ENCODE assay signal across 1 cellular context in the genomic region with DNA sequence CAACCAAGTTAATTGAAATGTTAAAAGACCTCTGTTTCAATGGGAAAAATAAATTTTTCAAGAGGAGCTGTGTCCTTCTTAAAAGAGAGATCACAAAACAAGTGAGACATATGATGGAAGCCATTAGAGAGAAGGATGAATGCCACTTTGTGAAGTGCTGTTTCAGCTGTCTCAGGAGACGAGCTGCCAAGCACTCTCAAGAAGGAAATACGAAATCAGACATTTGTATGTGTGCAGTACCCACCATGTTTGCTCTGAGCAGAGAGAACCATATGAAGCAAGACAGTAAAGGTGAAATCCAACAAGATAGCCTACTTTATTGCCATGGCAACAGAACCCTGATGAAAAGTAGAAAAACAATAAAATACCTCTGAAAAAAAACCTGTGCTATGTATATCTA.
TF ChIP-seq lines count a peak whose summit lies in the region.

No MANE protein-coding gene starts in this region.

TF ChIP-seq in GM23338, 12 proteins besides CTCF, POLR2A, EP300 and RAD21:
- TF ChIP-seq, protein P1, sequence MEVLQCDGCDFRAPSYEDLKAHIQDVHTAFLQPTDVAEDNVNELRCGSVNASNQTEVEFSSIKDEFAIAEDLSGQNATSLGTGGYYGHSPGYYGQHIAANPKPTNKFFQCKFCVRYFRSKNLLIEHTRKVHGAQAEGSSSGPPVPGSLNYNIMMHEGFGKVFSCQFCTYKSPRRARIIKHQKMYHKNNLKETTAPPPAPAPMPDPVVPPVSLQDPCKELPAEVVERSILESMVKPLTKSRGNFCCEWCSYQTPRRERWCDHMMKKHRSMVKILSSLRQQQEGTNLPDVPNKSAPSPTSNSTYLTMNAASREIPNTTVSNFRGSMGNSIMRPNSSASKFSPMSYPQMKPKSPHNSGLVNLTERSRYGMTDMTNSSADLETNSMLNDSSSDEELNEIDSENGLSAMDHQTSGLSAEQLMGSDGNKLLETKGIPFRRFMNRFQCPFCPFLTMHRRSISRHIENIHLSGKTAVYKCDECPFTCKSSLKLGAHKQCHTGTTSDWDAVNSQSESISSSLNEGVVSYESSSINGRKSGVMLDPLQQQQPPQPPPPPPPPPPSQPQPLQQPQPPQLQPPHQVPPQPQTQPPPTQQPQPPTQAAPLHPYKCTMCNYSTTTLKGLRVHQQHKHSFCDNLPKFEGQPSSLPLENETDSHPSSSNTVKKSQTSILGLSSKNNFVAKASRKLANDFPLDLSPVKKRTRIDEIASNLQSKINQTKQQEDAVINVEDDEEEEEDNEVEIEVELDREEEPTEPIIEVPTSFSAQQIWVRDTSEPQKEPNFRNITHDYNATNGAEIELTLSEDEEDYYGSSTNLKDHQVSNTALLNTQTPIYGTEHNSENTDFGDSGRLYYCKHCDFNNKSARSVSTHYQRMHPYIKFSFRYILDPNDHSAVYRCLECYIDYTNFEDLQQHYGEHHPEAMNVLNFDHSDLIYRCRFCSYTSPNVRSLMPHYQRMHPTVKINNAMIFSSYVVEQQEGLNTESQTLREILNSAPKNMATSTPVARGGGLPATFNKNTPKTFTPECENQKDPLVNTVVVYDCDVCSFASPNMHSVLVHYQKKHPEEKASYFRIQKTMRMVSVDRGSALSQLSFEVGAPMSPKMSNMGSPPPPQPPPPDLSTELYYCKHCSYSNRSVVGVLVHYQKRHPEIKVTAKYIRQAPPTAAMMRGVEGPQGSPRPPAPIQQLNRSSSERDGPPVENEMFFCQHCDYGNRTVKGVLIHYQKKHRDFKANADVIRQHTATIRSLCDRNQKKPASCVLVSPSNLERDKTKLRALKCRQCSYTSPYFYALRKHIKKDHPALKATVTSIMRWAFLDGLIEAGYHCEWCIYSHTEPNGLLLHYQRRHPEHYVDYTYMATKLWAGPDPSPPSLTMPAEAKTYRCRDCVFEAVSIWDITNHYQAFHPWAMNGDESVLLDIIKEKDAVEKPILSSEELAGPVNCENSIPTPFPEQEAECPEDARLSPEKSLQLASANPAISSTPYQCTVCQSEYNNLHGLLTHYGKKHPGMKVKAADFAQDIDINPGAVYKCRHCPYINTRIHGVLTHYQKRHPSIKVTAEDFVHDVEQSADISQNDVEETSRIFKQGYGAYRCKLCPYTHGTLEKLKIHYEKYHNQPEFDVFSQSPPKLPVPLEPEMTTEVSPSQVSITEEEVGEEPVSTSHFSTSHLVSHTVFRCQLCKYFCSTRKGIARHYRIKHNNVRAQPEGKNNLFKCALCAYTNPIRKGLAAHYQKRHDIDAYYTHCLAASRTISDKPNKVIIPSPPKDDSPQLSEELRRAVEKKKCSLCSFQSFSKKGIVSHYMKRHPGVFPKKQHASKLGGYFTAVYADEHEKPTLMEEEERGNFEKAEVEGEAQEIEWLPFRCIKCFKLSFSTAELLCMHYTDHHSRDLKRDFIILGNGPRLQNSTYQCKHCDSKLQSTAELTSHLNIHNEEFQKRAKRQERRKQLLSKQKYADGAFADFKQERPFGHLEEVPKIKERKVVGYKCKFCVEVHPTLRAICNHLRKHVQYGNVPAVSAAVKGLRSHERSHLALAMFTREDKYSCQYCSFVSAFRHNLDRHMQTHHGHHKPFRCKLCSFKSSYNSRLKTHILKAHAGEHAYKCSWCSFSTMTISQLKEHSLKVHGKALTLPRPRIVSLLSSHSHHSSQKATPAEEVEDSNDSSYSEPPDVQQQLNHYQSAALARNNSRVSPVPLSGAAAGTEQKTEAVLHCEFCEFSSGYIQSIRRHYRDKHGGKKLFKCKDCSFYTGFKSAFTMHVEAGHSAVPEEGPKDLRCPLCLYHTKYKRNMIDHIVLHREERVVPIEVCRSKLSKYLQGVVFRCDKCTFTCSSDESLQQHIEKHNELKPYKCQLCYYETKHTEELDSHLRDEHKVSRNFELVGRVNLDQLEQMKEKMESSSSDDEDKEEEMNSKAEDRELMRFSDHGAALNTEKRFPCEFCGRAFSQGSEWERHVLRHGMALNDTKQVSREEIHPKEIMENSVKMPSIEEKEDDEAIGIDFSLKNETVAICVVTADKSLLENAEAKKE (CRISPR knock-in tag; IDR thresholded peaks at IDR 0.05) = no peak
- TF ChIP-seq CREB1 (CRISPR knock-in tag; IDR thresholded peaks at IDR 0.05; ENCODE audit: low read depth) = no peak
- TF ChIP-seq EZH2 (IDR thresholded peaks at IDR 0.05; ENCODE audit: low read depth, unreplicated experiment) = no peak
- no peak for TF ChIP-seq ZNF331 (CRISPR knock-in tag; IDR thresholded peaks at IDR 0.05; ENCODE audit: low read depth)
- no peak for TF ChIP-seq POLR2AphosphoS5 (IDR thresholded peaks at IDR 0.05; ENCODE audit: low read depth)
- TF ChIP-seq STAT1 (IDR thresholded peaks at IDR 0.05; ENCODE audit: unreplicated experiment) = no peak
- no peak for TF ChIP-seq JUNB (IDR thresholded peaks at IDR 0.05; ENCODE audit: unreplicated experiment)
- no peak for TF ChIP-seq ZNF114 (CRISPR knock-in tag; IDR thresholded peaks at IDR 0.05)
- TF ChIP-seq, protein P2, sequence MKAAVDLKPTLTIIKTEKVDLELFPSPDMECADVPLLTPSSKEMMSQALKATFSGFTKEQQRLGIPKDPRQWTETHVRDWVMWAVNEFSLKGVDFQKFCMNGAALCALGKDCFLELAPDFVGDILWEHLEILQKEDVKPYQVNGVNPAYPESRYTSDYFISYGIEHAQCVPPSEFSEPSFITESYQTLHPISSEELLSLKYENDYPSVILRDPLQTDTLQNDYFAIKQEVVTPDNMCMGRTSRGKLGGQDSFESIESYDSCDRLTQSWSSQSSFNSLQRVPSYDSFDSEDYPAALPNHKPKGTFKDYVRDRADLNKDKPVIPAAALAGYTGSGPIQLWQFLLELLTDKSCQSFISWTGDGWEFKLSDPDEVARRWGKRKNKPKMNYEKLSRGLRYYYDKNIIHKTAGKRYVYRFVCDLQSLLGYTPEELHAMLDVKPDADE (IDR thresholded peaks at IDR 0.05) = no peak
- no peak for TF ChIP-seq EZH2phosphoT487 (IDR thresholded peaks at IDR 0.05; ENCODE audit: unreplicated experiment)
- TF ChIP-seq, protein P3, sequence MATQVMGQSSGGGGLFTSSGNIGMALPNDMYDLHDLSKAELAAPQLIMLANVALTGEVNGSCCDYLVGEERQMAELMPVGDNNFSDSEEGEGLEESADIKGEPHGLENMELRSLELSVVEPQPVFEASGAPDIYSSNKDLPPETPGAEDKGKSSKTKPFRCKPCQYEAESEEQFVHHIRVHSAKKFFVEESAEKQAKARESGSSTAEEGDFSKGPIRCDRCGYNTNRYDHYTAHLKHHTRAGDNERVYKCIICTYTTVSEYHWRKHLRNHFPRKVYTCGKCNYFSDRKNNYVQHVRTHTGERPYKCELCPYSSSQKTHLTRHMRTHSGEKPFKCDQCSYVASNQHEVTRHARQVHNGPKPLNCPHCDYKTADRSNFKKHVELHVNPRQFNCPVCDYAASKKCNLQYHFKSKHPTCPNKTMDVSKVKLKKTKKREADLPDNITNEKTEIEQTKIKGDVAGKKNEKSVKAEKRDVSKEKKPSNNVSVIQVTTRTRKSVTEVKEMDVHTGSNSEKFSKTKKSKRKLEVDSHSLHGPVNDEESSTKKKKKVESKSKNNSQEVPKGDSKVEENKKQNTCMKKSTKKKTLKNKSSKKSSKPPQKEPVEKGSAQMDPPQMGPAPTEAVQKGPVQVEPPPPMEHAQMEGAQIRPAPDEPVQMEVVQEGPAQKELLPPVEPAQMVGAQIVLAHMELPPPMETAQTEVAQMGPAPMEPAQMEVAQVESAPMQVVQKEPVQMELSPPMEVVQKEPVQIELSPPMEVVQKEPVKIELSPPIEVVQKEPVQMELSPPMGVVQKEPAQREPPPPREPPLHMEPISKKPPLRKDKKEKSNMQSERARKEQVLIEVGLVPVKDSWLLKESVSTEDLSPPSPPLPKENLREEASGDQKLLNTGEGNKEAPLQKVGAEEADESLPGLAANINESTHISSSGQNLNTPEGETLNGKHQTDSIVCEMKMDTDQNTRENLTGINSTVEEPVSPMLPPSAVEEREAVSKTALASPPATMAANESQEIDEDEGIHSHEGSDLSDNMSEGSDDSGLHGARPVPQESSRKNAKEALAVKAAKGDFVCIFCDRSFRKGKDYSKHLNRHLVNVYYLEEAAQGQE (IDR thresholded peaks at IDR 0.05; ENCODE audit: unreplicated experiment) = no peak
- TF ChIP-seq NANOG (IDR thresholded peaks at IDR 0.05; ENCODE audit: borderline replicate concordance) = no peak
